Comparison of ENCODE assay signal across 19 cellular contexts in genomic region chr7:39336457-39336856, GRCh38.
DNase-seq lines count a peak whose midpoint lies in the region; ATAC-seq, FAIRE-seq and TF ChIP-seq lines count a peak whose summit lies in the region.
"Had no signal": no experiment of that assay in that cellular context is flagged by ENCODE, and none has a peak within 500 bp of the region (broad histone marks: within the 10 kb centered on the region; RNA-seq: fewer than 3 reads in every experiment).

No MANE protein-coding gene starts in this region.

- ATAC-seq in HG03442 (IDR thresholded peaks at IDR 0.05; ENCODE audit: unreplicated experiment) = no peak
- ATAC-seq: HepG2, PC-3 had no signal

- no peak overlapping the region for H3K4me3 ChIP-seq in fibroblast of mammary gland (ENCODE audit: control insufficient read depth, low read depth, low read length)
- H3K4me3 ChIP-seq: SK-N-MC had no signal

- no peak for TF ChIP-seq CTCF in fibroblast of mammary gland (conservative IDR thresholded peaks at IDR 0.05; ENCODE audit: control insufficient read depth, insufficient read depth, low read depth, low read length)

- TF ChIP-seq POLR2A in GM12891 (IDR thresholded peaks at IDR 0.05; ENCODE audit: low read depth, low read length) = no peak

- DNase-seq in H4 (ENCODE audit: low spot score) (peak; percentile 72), amniotic epithelial cell (ENCODE audit: low read depth) (peak; percentile 52), fibroblast of mammary gland (ENCODE audit: low read depth) (peak; percentile 7), renal cortical epithelial cell (ENCODE audit: low read depth) (peak; percentile 42), GM12891 (ENCODE audit: insufficient read length, low spot score) (no peak), nucleus accumbens (lab: John Stamatoyannopoulos, UW) (no peak)
- DNase-seq: AML-193, COR-L47, DMS153, KG1, NCI-H1048, NCI-H146, NCI-H2081, NCI-H510A, NCI-H82, PC-3 had no signal

- no peak for FAIRE-seq in GM12891 (lab: Jason Lieb, UNC)
- FAIRE-seq: HepG2 had no signal

TF ChIP-seq in GM12891, 5 proteins besides CTCF, POLR2A, EP300 and RAD21:
- TF ChIP-seq TAF1 (IDR thresholded peaks at IDR 0.05; ENCODE audit: low read depth, low read length) = no peak
- no peak for TF ChIP-seq POLR2AphosphoS5 (IDR thresholded peaks at IDR 0.05; ENCODE audit: low read depth, low read length)
- no peak for TF ChIP-seq PAX5 (IDR thresholded peaks at IDR 0.05; ENCODE audit: insufficient read depth, low read length, severe bottlenecking)
- TF ChIP-seq SPI1 (IDR thresholded peaks at IDR 0.05; ENCODE audit: low read depth, low read length) = no peak
- TF ChIP-seq POU2F2 (IDR thresholded peaks at IDR 0.05; ENCODE audit: low read depth, low read length) = no peak

Comparison
In these comparisons a context has a peak if more than half of its experiments do, and no peak if none do; other contexts are left out.
1. DNase-seq: peak in H4 (single experiment), amniotic epithelial cell (single experiment), fibroblast of mammary gland (single experiment) and renal cortical epithelial cell (single experiment); none in GM12891 (single experiment) and nucleus accumbens (0 of 56).